Comparison of ENCODE assay signal across 1 cellular context in the genomic region with DNA sequence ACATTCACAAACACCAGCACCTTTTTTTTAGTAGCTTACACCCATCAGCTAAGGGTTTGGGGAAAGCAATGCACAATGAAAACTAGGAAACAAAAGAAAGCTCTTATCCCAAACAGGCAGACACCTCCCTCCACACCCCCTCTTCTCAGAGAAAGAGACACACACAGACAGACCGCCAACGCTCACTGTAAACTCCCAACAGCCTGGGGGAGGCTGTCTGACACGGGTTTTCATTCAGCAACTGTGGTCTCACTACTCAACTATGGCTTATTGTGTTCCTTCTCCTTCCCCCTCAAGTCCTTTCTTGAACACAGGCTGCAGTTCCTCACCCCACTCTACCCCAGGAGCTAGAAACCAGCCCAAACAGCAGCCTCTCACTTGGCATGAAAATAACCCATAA.
TF ChIP-seq lines count a peak whose summit lies in the region.

No MANE protein-coding gene starts in this region.

TF ChIP-seq in neural cell, 6 proteins besides CTCF, POLR2A, EP300 and RAD21 (continued from another document):
- no peak for TF ChIP-seq REST (IDR thresholded peaks at IDR 0.05; ENCODE audit: borderline replicate concordance)
- TF ChIP-seq TAF1 (IDR thresholded peaks at IDR 0.05; ENCODE audit: low read depth), result no peak
- TF ChIP-seq SMC3 (conservative IDR thresholded peaks at IDR 0.05; ENCODE audit: poor library complexity), result no peak
- no peak for TF ChIP-seq EZH2 (IDR thresholded peaks at IDR 0.05; ENCODE audit: borderline replicate concordance, insufficient read depth, low read length, poor library complexity, severe bottlenecking)
TF ChIP-seq in neural cell: peak in this region for 0.
